In genomic region chr3:44105571-44105970, GRCh38 we compare ENCODE assay signal across 16 cellular contexts.
DNase-seq lines count a peak whose midpoint lies in the region; ATAC-seq and TF ChIP-seq lines count a peak whose summit lies in the region.
"Had no signal": no experiment of that assay in that cellular context is flagged by ENCODE, and none has a peak within 500 bp of the region (broad histone marks: within the 10 kb centered on the region; RNA-seq: fewer than 3 reads in every experiment).

No MANE protein-coding gene starts in this region.

- no peak overlapping the region for H2AFZ ChIP-seq in hepatocyte
- H2AFZ ChIP-seq: GM23338 had no signal

- no peak for DNase-seq in activated naive CD4-positive, alpha-beta T cell treated with anti-CD3 and anti-CD28 coated beads, Interleukin-2, amount 50 U/mL, for 72 hours (ENCODE audit: low spot score in 2 of 2)
- no peak for DNase-seq in activated naive CD4-positive, alpha-beta T cell treated with anti-CD3 and anti-CD28 coated beads, Interleukin-2, amount 10 ng/mL, durations not matched to agents 7 days and 5 days
- no peak for DNase-seq in RWPE2 (ENCODE audit: low spot score)
- no peak for DNase-seq in hepatocyte (ENCODE audit: low spot score)
- no peak for DNase-seq in GM13977 (ENCODE audit: low spot score)
- no peak for DNase-seq in GM10248 (ENCODE audit: extremely low spot score)
- no peak for DNase-seq in iPS-NIHi11 (ENCODE audit: low spot score)
- no peak for DNase-seq in NCI-H1694 treated with DMSO at 0.1 percent for 48 hours (lab: John Stamatoyannopoulos, UW)
- DNase-seq: CD4-positive, alpha-beta memory T cell; MV-4-11; NCI-H1417; NCI-H1930; NCI-H446; Peyer's patch; SHP77 had no signal

- H3K4me3 ChIP-seq in RWPE2 (ENCODE audit: severe bottlenecking) (no peak overlapping the region), hepatocyte (no peak overlapping the region)
- H3K4me3 ChIP-seq: GM23338, Peyer's patch had no signal

- CTCF ChIA-PET in activated naive CD4-positive, alpha-beta T cell treated with anti-CD3 and anti-CD28 coated beads, Interleukin-2, amount 10 ng/mL, durations not matched to agents 7 days and 5 days (lab: Charles Lee) = interaction anchor here (1.1 kb wide), 1 partner anchor 8 kb away, joined by 4 read pairs; no protein-coding TSS in a partner anchor
- CTCF ChIA-PET in GM10248 (lab: Yijun Ruan, JAX) = interaction anchor here (1.0 to 2.1 kb wide), 3 partner anchors 8 to 86 kb away, joined by 3 to 12 read pairs (median 3); no protein-coding TSS in a partner anchor

- H3K36me3 ChIP-seq in RWPE2 (ENCODE audit: low read depth) (peaks cover 30% of the 10 kb centered on the region), hepatocyte (replicated peaks; ENCODE audit: insufficient read depth, low read depth) (no peaks in the 10 kb centered on the region)
- H3K36me3 ChIP-seq: Peyer's patch had no signal

- no peaks in the 10 kb centered on the region for H3K9me3 ChIP-seq in RWPE2 (ENCODE audit: severe bottlenecking)
- no peaks in the 10 kb centered on the region for H3K9me3 ChIP-seq in hepatocyte (ENCODE audit: low read depth)
- H3K9me3 ChIP-seq: Peyer's patch had no signal

- H3K27me3 ChIP-seq in RWPE2 (ENCODE audit: insufficient read depth, poor library complexity, severe bottlenecking) (no peaks in the 10 kb centered on the region), hepatocyte (no peaks in the 10 kb centered on the region)
- H3K27me3 ChIP-seq: Peyer's patch had no signal

- H3K4me2 ChIP-seq in hepatocyte = no peak overlapping the region
- H3K4me2 ChIP-seq: GM23338 had no signal

- H3K9me2 ChIP-seq in hepatocyte (replicated peaks; ENCODE audit: insufficient read depth) = no peaks in the 10 kb centered on the region

- peaks cover 21% of the 10 kb centered on the region for H3K4me1 Mint-ChIP-seq in activated naive CD4-positive, alpha-beta T cell treated with anti-CD3 and anti-CD28 coated beads, Interleukin-2, amount 10 ng/mL, durations not matched to agents 7 days and 5 days
- H3K4me1 Mint-ChIP-seq: CD4-positive, alpha-beta memory T cell had no signal

- no peaks in the 10 kb centered on the region for H4K20me1 ChIP-seq in hepatocyte (ENCODE audit: insufficient read depth, poor library complexity, severe bottlenecking)

- 94% methylated on average over 5 of the region's 5 CpGs for WGBS in hepatocyte (ENCODE audit: low lambda C conversion rate, missing lambda C conversion rate)

- no peaks in the 10 kb centered on the region for H3K9me3 Mint-ChIP-seq in activated naive CD4-positive, alpha-beta T cell treated with anti-CD3 and anti-CD28 coated beads, Interleukin-2, amount 50 U/mL, for 72 hours
- no peaks in the 10 kb centered on the region for H3K9me3 Mint-ChIP-seq in activated naive CD4-positive, alpha-beta T cell treated with anti-CD3 and anti-CD28 coated beads, Interleukin-2, amount 10 ng/mL, durations not matched to agents 7 days and 5 days
- H3K9me3 Mint-ChIP-seq: GM23338 had no signal

- ATAC-seq in activated naive CD4-positive, alpha-beta T cell treated with anti-CD3 and anti-CD28 coated beads, Interleukin-2, amount 50 U/mL, for 72 hours = no peak
- no peak for ATAC-seq in RWPE2 (ENCODE audit: low read depth)

- in situ Hi-C loops in GM13977 (cut with MboI; ENCODE audit: low pct_unique_long_range_greater_than_20kb, low sequenced_read_pairs, unreplicated experiment) = no loop called here

- H3K4me3 Mint-ChIP-seq in activated naive CD4-positive, alpha-beta T cell treated with anti-CD3 and anti-CD28 coated beads, Interleukin-2, amount 10 ng/mL, durations not matched to agents 7 days and 5 days = no peak overlapping the region
- H3K4me3 Mint-ChIP-seq: CD4-positive, alpha-beta memory T cell; GM23338 had no signal

- H3K27ac ChIP-seq in RWPE2 (ENCODE audit: poor library complexity, severe bottlenecking) (peak overlapping the region; percentile 68), hepatocyte (peak overlapping the region; percentile 73)
- H3K27ac ChIP-seq: Peyer's patch had no signal

- H3K27ac Mint-ChIP-seq in activated naive CD4-positive, alpha-beta T cell treated with anti-CD3 and anti-CD28 coated beads, Interleukin-2, amount 50 U/mL, for 72 hours = peak overlapping the region; percentile 62 to 74
- H3K27ac Mint-ChIP-seq in activated naive CD4-positive, alpha-beta T cell treated with anti-CD3 and anti-CD28 coated beads, Interleukin-2, amount 10 ng/mL, durations not matched to agents 7 days and 5 days = no peak overlapping the region
- H3K27ac Mint-ChIP-seq: CD4-positive, alpha-beta memory T cell; GM23338 had no signal

- H3K36me3 Mint-ChIP-seq in activated naive CD4-positive, alpha-beta T cell treated with anti-CD3 and anti-CD28 coated beads, Interleukin-2, amount 50 U/mL, for 72 hours = no peaks in the 10 kb centered on the region
- no peaks in the 10 kb centered on the region for H3K36me3 Mint-ChIP-seq in activated naive CD4-positive, alpha-beta T cell treated with anti-CD3 and anti-CD28 coated beads, Interleukin-2, amount 10 ng/mL, durations not matched to agents 7 days and 5 days
- H3K36me3 Mint-ChIP-seq: CD4-positive, alpha-beta memory T cell had no signal

- POLR2A ChIA-PET in GM10248 (lab: Yijun Ruan, JAX) = no interaction called here

- H3K27me3 Mint-ChIP-seq in activated naive CD4-positive, alpha-beta T cell treated with anti-CD3 and anti-CD28 coated beads, Interleukin-2, amount 10 ng/mL, durations not matched to agents 7 days and 5 days = peaks cover 28% of the 10 kb centered on the region

- H3K79me2 ChIP-seq in hepatocyte = no peaks in the 10 kb centered on the region

- H3K4me1 ChIP-seq in RWPE2 (ENCODE audit: insufficient read depth, poor library complexity, severe bottlenecking) = peaks cover 17% of the 10 kb centered on the region
- H3K4me1 ChIP-seq in hepatocyte (ENCODE audit: insufficient read depth) = peaks cover 22% of the 10 kb centered on the region
- H3K4me1 ChIP-seq: Peyer's patch had no signal

- no peak for TF ChIP-seq CTCF in RWPE2 (IDR thresholded peaks at IDR 0.05; ENCODE audit: poor library complexity, severe bottlenecking)
- TF ChIP-seq CTCF in hepatocyte (IDR thresholded peaks at IDR 0.05; ENCODE audit: poor library complexity) = no peak
- no peak for TF ChIP-seq CTCF in GM13977 (IDR thresholded peaks at IDR 0.05; ENCODE audit: extremely low read depth, insufficient read depth, missing control alignments)
- TF ChIP-seq CTCF in GM10248 (IDR thresholded peaks at IDR 0.05; ENCODE audit: control extremely low read depth, extremely low read depth, low read depth, missing control alignments) = no peak
